In genomic region chr12:62601765-62602444, GRCh38 we compare ENCODE assay signal across 8 cellular contexts.
DNase-seq lines count a peak whose midpoint lies in the region; ATAC-seq, FAIRE-seq and TF ChIP-seq lines count a peak whose summit lies in the region.

No MANE protein-coding gene starts in this region.

- H3K27ac ChIP-seq in OCI-LY3 (ENCODE audit: low read length) (peak overlapping the region; percentile 96), epithelial cell of prostate (peak overlapping the region; percentile 98), psoas muscle (peak overlapping the region; percentile 99)

- TF ChIP-seq CTCF in OCI-LY3 (IDR thresholded peaks at IDR 0.05; ENCODE audit: low read depth, low read length): no peak
- no peak for TF ChIP-seq CTCF in psoas muscle (IDR thresholded peaks at IDR 0.05)

- H3K4me3 ChIP-seq in GM08714 (ENCODE audit: low read length): peak overlapping the region; percentile 77
- peak overlapping the region; percentile 96 for H3K4me3 ChIP-seq in OCI-LY3 (ENCODE audit: low read length)
- peak overlapping the region; percentile 90 for H3K4me3 ChIP-seq in psoas muscle

- no peak for FAIRE-seq in RCC 7860 (lab: Jason Lieb, UNC)

- H3K9me3 ChIP-seq in OCI-LY3 (ENCODE audit: insufficient read depth, low read length) (no peaks in the 10 kb centered on the region), psoas muscle (no peaks in the 10 kb centered on the region)

- intact Hi-C loops in psoas muscle (cut with DNase I): loop anchor here (5.0 kb wide), 1 partner anchor 190 kb away; no protein-coding TSS in a partner anchor

- H3K4me1 ChIP-seq in OCI-LY3 (ENCODE audit: low read length) (peaks cover 42% of the 10 kb centered on the region), psoas muscle (peaks cover 21% of the 10 kb centered on the region)

- ATAC-seq in psoas muscle (no peak), HG02763 (IDR thresholded peaks at IDR 0.05; ENCODE audit: unreplicated experiment) (no peak)

- WGBS in psoas muscle, 3 donors: 6 to 12% (median 8%) methylated on average over 10 of the region's 10 CpGs

- DNase-seq in epithelial cell of prostate (ENCODE audit: low read depth, low spot score) (no peak), psoas muscle (no peak), RCC 7860 (ENCODE audit: low spot score) (no peak), NCI-H2081 treated with DMSO at 0.1 percent for 48 hours (lab: John Stamatoyannopoulos, UW) (no peak), kidney tubule cell (ENCODE audit: low spot score) (no peak)

- H3K27me3 ChIP-seq in OCI-LY3 (ENCODE audit: low read depth, low read length) (no peaks in the 10 kb centered on the region), psoas muscle (ENCODE audit: insufficient read depth in 3 of 3, low read length in 2 of 3) (no peaks in the 10 kb centered on the region)

- H3K4me2 ChIP-seq in OCI-LY3 (ENCODE audit: low read length): peak overlapping the region; percentile 93

- H4K20me1 ChIP-seq in OCI-LY3 (ENCODE audit: insufficient read depth, low read length): no peaks in the 10 kb centered on the region

- H3K9ac ChIP-seq in OCI-LY3 (ENCODE audit: low read length): peak overlapping the region; percentile 86

- H3K79me2 ChIP-seq in OCI-LY3 (ENCODE audit: low read length): peaks cover 29% of the 10 kb centered on the region

- H3K36me3 ChIP-seq in OCI-LY3 (replicated peaks; ENCODE audit: low read depth, low read length) (no peaks in the 10 kb centered on the region), psoas muscle (ENCODE audit: insufficient read depth in 1 of 2, low read depth in 1 of 2) (no peaks in the 10 kb centered on the region)

- peak overlapping the region; percentile 33 for H2AFZ ChIP-seq in OCI-LY3 (ENCODE audit: low read depth, low read length)
